Comparison of ENCODE assay signal across 27 cellular contexts in the genomic region with DNA sequence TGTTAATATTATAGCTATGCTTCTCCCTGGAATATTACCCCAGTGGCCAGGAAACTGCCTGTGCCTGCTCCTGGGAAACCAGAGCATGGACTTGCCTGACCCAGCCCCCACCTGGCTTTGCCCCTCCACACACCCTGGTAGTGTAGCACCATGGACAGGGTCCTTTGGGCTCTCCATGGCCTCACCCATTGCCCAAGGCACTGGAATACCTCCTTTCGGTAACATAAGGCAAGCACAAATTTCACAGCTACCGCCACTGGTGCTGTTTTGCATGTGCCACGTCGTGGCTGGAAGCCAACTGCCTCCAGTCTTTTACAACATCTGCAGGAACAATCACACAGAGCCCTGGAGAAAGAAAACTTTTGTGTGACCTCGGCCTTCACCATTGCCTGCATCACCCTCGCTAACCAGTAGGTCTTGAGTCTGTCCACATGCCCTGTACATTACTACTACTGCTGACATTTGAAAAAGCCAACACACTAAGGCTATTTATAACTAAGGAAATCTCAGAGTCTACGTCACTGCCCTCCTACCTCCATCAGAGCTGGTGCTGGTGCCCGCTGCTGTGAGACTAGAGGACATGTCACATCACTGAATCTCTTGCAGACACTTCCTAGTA. TPM values are rescaled to one million over a fixed set of nuclear protein-coding genes. Genes with fewer than 3 reads are reported as not detected.
DNase-seq lines count a peak whose midpoint lies in the region; ATAC-seq and TF ChIP-seq lines count a peak whose summit lies in the region.
"Had no signal": no experiment of that assay in that cellular context is flagged by ENCODE, and none has a peak within 500 bp of the region (broad histone marks: within the 10 kb centered on the region; RNA-seq: fewer than 3 reads in every experiment).

No MANE protein-coding gene starts in this region.

- peaks cover 5% of the 10 kb centered on the region for H3K27me3 Mint-ChIP-seq in nephron progenitor cell (ENCODE audit: low read depth, poor library complexity)
- H3K27me3 Mint-ChIP-seq: activated CD8-positive, alpha-beta T cell treated with anti-CD3 and anti-CD28 coated beads for 36 hours; central memory CD8-positive, alpha-beta T cell had no signal

- H3K9me2 ChIP-seq in HCT116 (ENCODE audit: insufficient read depth): no peaks in the 10 kb centered on the region

- H4K20me1 ChIP-seq in HCT116 (ENCODE audit: insufficient read depth): no peaks in the 10 kb centered on the region

- H2AFZ ChIP-seq in HCT116 (ENCODE audit: low read depth, low read length, poor library complexity, severe bottlenecking): no peak overlapping the region

- H3K27ac Mint-ChIP-seq in nephron progenitor cell: no peak overlapping the region
- H3K27ac Mint-ChIP-seq: activated CD8-positive, alpha-beta T cell treated with anti-CD3 and anti-CD28 coated beads for 36 hours; activated naive CD4-positive, alpha-beta T cell treated with anti-CD3 and anti-CD28 coated beads for 36 hours; activated T-helper 1 cell treated with anti-CD3 and anti-CD28 coated beads, Interleukin-12 subunit alpha, Interleukin-12 subunit beta, Interleukin-2, Interleukin-4 antibody, amounts not matched to agents 30 ng/mL and 10 ng/mL and 1 ng/mL, durations not matched to agents 14 hours and 24 hours and 36 hours; dendritic cell treated with granulocyte-macrophage colony-stimulating factor and Interleukin-4, amounts not matched to agents 40 ng/mL and 50 ng/mL, for 4 days; stimulated activated effector memory CD8-positive, alpha-beta T cell treated with anti-CD3 and anti-CD28 coated beads, Interleukin-12 subunit alpha, Interleukin-12 subunit beta, amount 100 ng/mL, for 72 hours; T-helper 17 cell had no signal

- H3K4me2 ChIP-seq in HCT116 (ENCODE audit: low read length): no peak overlapping the region

- H3K27ac ChIP-seq in HCT116 (ENCODE audit: low read depth, low read length): no peak overlapping the region
- H3K27ac ChIP-seq: heart right ventricle, HL-60, lower lobe of right lung, tibial nerve had no signal

- peaks cover 13% of the 10 kb centered on the region for H3K4me1 Mint-ChIP-seq in nephron progenitor cell
- H3K4me1 Mint-ChIP-seq: central memory CD8-positive, alpha-beta T cell; nephron; stimulated activated effector memory CD8-positive, alpha-beta T cell treated with anti-CD3 and anti-CD28 coated beads, Interleukin-12 subunit alpha, Interleukin-12 subunit beta, amount 100 ng/mL, for 72 hours had no signal

- intact Hi-C loops in HCT116 (cut with micrococcal nuclease): no loop called here

- H3K4me3 ChIP-seq in HCT116 (replicated peaks in 1 of 2; ENCODE audit: low read depth in 1 of 2, low read length in 2 of 2) (no peak overlapping the region), epithelial cell of esophagus (ENCODE audit: low read length) (no peak overlapping the region), MG63 (no peak overlapping the region)
- H3K4me3 ChIP-seq: heart right ventricle, lower lobe of right lung, tibial nerve had no signal

- TF ChIP-seq RAD21 in HCT116 (IDR thresholded peaks at IDR 0.05; ENCODE audit: low read depth): no peak

- no peak for TF ChIP-seq POLR2A in HCT116 (IDR thresholded peaks at IDR 0.05; ENCODE audit: borderline replicate concordance, extremely low read depth, insufficient read depth, insufficient read length)

- H3K9me3 ChIP-seq in HCT116 (ENCODE audit: control insufficient read depth in 1 of 2, insufficient read depth in 1 of 2, low read depth in 1 of 2, low read length in 2 of 2) (no peaks in the 10 kb centered on the region), MG63 (no peaks in the 10 kb centered on the region)
- H3K9me3 ChIP-seq: lower lobe of right lung, tibial nerve had no signal

- no peaks in the 10 kb centered on the region for H3K4me1 ChIP-seq in HCT116 (ENCODE audit: control insufficient read depth in 1 of 2, insufficient read depth in 2 of 2, low read length in 2 of 2)
- H3K4me1 ChIP-seq: heart right ventricle, lower lobe of right lung, tibial nerve had no signal

- CTCF ChIA-PET in HCT116 (lab: Charles Lee): interaction anchor here (0.8 kb wide), 1 partner anchor 16 kb away, joined by 3 read pairs; no protein-coding TSS in a partner anchor

- BruUV-seq in HCT116 (replicated peaks; lab: Mats Ljungman, UMichigan): no TSS peak

- POLR2A ChIA-PET in HCT116 (lab: Charles Lee): no interaction called here

- H3K27me3 ChIP-seq in HCT116 (ENCODE audit: insufficient read depth, low read length): no peaks in the 10 kb centered on the region
- H3K27me3 ChIP-seq in MG63: no peaks in the 10 kb centered on the region
- H3K27me3 ChIP-seq: heart right ventricle, tibial nerve had no signal

- no peak overlapping the region for H3K4me3 Mint-ChIP-seq in nephron progenitor cell
- H3K4me3 Mint-ChIP-seq: activated CD8-positive, alpha-beta T cell treated with anti-CD3 and anti-CD28 coated beads for 36 hours; activated naive CD4-positive, alpha-beta T cell treated with anti-CD3 and anti-CD28 coated beads for 36 hours; activated T-helper 1 cell treated with anti-CD3 and anti-CD28 coated beads, Interleukin-12 subunit alpha, Interleukin-12 subunit beta, Interleukin-2, Interleukin-4 antibody, amounts not matched to agents 30 ng/mL and 10 ng/mL and 1 ng/mL, durations not matched to agents 14 hours and 24 hours and 36 hours; central memory CD8-positive, alpha-beta T cell; dendritic cell treated with granulocyte-macrophage colony-stimulating factor and Interleukin-4, amounts not matched to agents 40 ng/mL and 50 ng/mL, for 4 days; nephron; stimulated activated effector memory CD8-positive, alpha-beta T cell treated with anti-CD3 and anti-CD28 coated beads, Interleukin-12 subunit alpha, Interleukin-12 subunit beta, amount 100 ng/mL, for 72 hours; T-helper 17 cell had no signal

- H3K36me3 ChIP-seq in HCT116 (ENCODE audit: control insufficient read depth in 1 of 2, insufficient read depth in 2 of 2, low read length in 2 of 2): no peaks in the 10 kb centered on the region
- H3K36me3 ChIP-seq in MG63: no peaks in the 10 kb centered on the region
- H3K36me3 ChIP-seq: heart right ventricle, lower lobe of right lung, tibial nerve had no signal

- no peak overlapping the region for H3K9ac ChIP-seq in HCT116 (ENCODE audit: low read length)

- ATAC-seq in HCT116 (no peak), HG03442 (IDR thresholded peaks at IDR 0.05; ENCODE audit: unreplicated experiment) (no peak)
- ATAC-seq: activated CD8-positive, alpha-beta T cell treated with anti-CD3 and anti-CD28 coated beads for 36 hours; esophagus mucosa; heart right ventricle; lower lobe of right lung; stimulated activated effector memory CD8-positive, alpha-beta T cell treated with anti-CD3 and anti-CD28 coated beads, Interleukin-12 subunit alpha, Interleukin-12 subunit beta, amount 100 ng/mL, for 72 hours; T-helper 17 cell had no signal

- peaks cover 3% of the 10 kb centered on the region for H3K9me3 Mint-ChIP-seq in nephron progenitor cell
- H3K9me3 Mint-ChIP-seq: activated naive CD4-positive, alpha-beta T cell treated with anti-CD3 and anti-CD28 coated beads for 36 hours; activated T-helper 1 cell treated with anti-CD3 and anti-CD28 coated beads, Interleukin-12 subunit alpha, Interleukin-12 subunit beta, Interleukin-2, Interleukin-4 antibody, amounts not matched to agents 30 ng/mL and 10 ng/mL and 1 ng/mL, durations not matched to agents 14 hours and 24 hours and 36 hours; nephron; stimulated activated effector memory CD8-positive, alpha-beta T cell treated with anti-CD3 and anti-CD28 coated beads, Interleukin-12 subunit alpha, Interleukin-12 subunit beta, amount 100 ng/mL, for 72 hours had no signal

- DNase-seq in HCT116 (ENCODE audit: low read depth, low spot score) (no peak), epithelial cell of esophagus (ENCODE audit: low read depth) (peak; percentile 14), nephron progenitor cell (peak; percentile 16), MG63 (no peak), DMS53 (lab: John Stamatoyannopoulos, UW) (no peak)
- DNase-seq: activated CD8-positive, alpha-beta memory T cell treated with anti-CD3 and anti-CD28 coated beads, Interleukin-2, amount 50 U/mL, for 48 hours; activated CD8-positive, alpha-beta T cell treated with anti-CD3 and anti-CD28 coated beads for 36 hours; activated naive CD4-positive, alpha-beta T cell treated with anti-CD3 and anti-CD28 coated beads for 36 hours; C1 segment of cervical spinal cord; heart right ventricle; Karpas-422; kidney glomerular epithelial cell; lower lobe of right lung; NCI-H774; T-helper 17 cell had no signal

- RAD21 ChIA-PET in HCT116 (lab: Charles Lee; ENCODE audit: low non-redundant PET in 1 of 2, low total read pairs in 2 of 2, uncharacterized antibody in 2 of 2, unreplicated experiment in 2 of 2): no interaction called here

- no peaks in the 10 kb centered on the region for H3K36me3 Mint-ChIP-seq in nephron progenitor cell (ENCODE audit: low read depth)
- H3K36me3 Mint-ChIP-seq: stimulated activated effector memory CD8-positive, alpha-beta T cell treated with anti-CD3 and anti-CD28 coated beads, Interleukin-12 subunit alpha, Interleukin-12 subunit beta, amount 100 ng/mL, for 72 hours had no signal

- no peak for TF ChIP-seq CTCF in HCT116 (IDR thresholded peaks at IDR 0.05 in 2 of 3, conservative IDR thresholded peaks at IDR 0.05 in 1 of 3; ENCODE audit: borderline replicate concordance in 1 of 3, insufficient read depth in 1 of 3, low read depth in 2 of 3, low read length in 2 of 3)
- no peak for TF ChIP-seq CTCF in epithelial cell of esophagus (IDR thresholded peaks at IDR 0.05; ENCODE audit: insufficient read depth, low read depth, low read length, missing control alignments)
- TF ChIP-seq CTCF in nephron progenitor cell (IDR thresholded peaks at IDR 0.05): no peak

- no peaks in the 10 kb centered on the region for H3K79me2 ChIP-seq in HCT116 (ENCODE audit: insufficient read depth, low read length)

TF ChIP-seq in PFSK-1, 5 proteins besides CTCF, POLR2A, EP300 and RAD21 (continues in another document):
- TF ChIP-seq POLR2AphosphoS5 (IDR thresholded peaks at IDR 0.05; ENCODE audit: low read depth, low read length) (no peak), FOXP2 (optimal IDR thresholded peaks at IDR 0.05; ENCODE audit: borderline replicate concordance, extremely low read depth, extremely low read length, insufficient read depth) (no peak), SIN3A (IDR thresholded peaks at IDR 0.05; ENCODE audit: borderline replicate concordance, insufficient read depth, low read length) (no peak), TAF1 (IDR thresholded peaks at IDR 0.05; ENCODE audit: borderline replicate concordance, insufficient read depth, low read length) (no peak)

RNA-seq across cellular contexts. Expression of a gene that starts 47.7 kb away (rescaled TPM):
- 0.66 TPM for total RNA-seq in HCT116 (2021; ENCODE audit: unreplicated experiment)
- polyA plus RNA-seq in HCT116 (2012): 0.19 and 0.20 TPM in 2 replicates
- polyA plus RNA-seq in PFSK-1 (2012; ENCODE audit: insufficient read length, low read depth): not detected
- total RNA-seq in MG63 (2014; rRNA removed; shearing (Covaris generic); ENCODE audit: low replicate concordance): not detected in 2 replicates
- total RNA-seq: fibroblast of villous mesenchyme, osteocyte had no signal

Comparison
In these comparisons a context has a peak if more than half of its experiments do, and no peak if none do; other contexts are left out.
1. DNase-seq: peak in epithelial cell of esophagus (single experiment) and nephron progenitor cell (single experiment); none in HCT116 (single experiment), MG63 (single experiment) and DMS53 (single experiment).